In genomic region chr19:7500811-7501450, GRCh38 we compare ENCODE assay signal across 7 cellular contexts. TPM values are rescaled to one million over a fixed set of nuclear protein-coding genes. Genes with fewer than 3 reads are reported as not detected.
DNase-seq lines count a peak whose midpoint lies in the region; TF ChIP-seq lines count a peak whose summit lies in the region.

No MANE protein-coding gene starts in this region.

- no peak overlapping the region for H3K4ac ChIP-seq in trophoblast cell (ENCODE audit: low read depth, low read length)

- no peak for TF ChIP-seq CTCF in HEK293 (tag by site-specific recombination; IDR thresholded peaks at IDR 0.05)
- TF ChIP-seq CTCF in glutamatergic neuron (IDR thresholded peaks at IDR 0.05; ENCODE audit: partially characterized antibody, unreplicated experiment), result peak; percentile 15

- peaks cover 7% of the 10 kb centered on the region for H3K27me3 ChIP-seq in trophoblast cell (ENCODE audit: insufficient read depth, low read length)

- no peaks in the 10 kb centered on the region for H3K36me3 Mint-ChIP-seq in glutamatergic neuron (ENCODE audit: unreplicated experiment)

- no peak overlapping the region for H3K9ac ChIP-seq in trophoblast cell (ENCODE audit: low read length)

- H3K36me3 ChIP-seq in HEK293 (ENCODE audit: control insufficient read depth in 2 of 2, insufficient read depth in 1 of 2, low read length in 2 of 2) (no peaks in the 10 kb centered on the region), trophoblast cell (ENCODE audit: control insufficient read depth in 1 of 2, insufficient read depth in 2 of 2, low read length in 2 of 2) (no peaks in the 10 kb centered on the region)

- H3K4me1 ChIP-seq in HEK293 (ENCODE audit: control insufficient read depth, insufficient read depth, low read length) (peaks cover 4% of the 10 kb centered on the region; the same call in 1 of the 2 replicates), trophoblast cell (ENCODE audit: control insufficient read depth in 1 of 2, insufficient read depth in 2 of 2, low read length in 2 of 2) (peaks cover 0 to 5% of the 10 kb centered on the region in 2 experiments)

- H3K9me3 Mint-ChIP-seq in glutamatergic neuron (ENCODE audit: unreplicated experiment), result no peaks in the 10 kb centered on the region

- H3K27me3 Mint-ChIP-seq in glutamatergic neuron (ENCODE audit: unreplicated experiment), result peaks cover 6% of the 10 kb centered on the region

- H3K27ac ChIP-seq in HEK293 (ENCODE audit: extremely low read depth, low read depth, low read length) (no peak overlapping the region; the same call in 1 of the 2 replicates), trophoblast cell (ENCODE audit: low read depth, low read length) (no peak overlapping the region)

- no CpG with 5 or more reads among the region's 93 CpGs for WGBS in trophoblast cell (ENCODE audit: extremely low coverage, insufficient coverage, insufficient read length)

- H3K79me1 ChIP-seq in trophoblast cell (ENCODE audit: low read length), result no peaks in the 10 kb centered on the region

- DNase-seq in NCI-H524 treated with DMSO at 0.1 percent for 48 hours (lab: John Stamatoyannopoulos, UW) (peak; percentile 48), glutamatergic neuron (peak; percentile 88), trophoblast cell (no peak), COLO829 (ENCODE audit: low spot score) (no peak), NCI-H226 (no peak)
- peak; percentile 8 for DNase-seq in activated effector memory CD4-positive, alpha-beta T cell treated with Interleukin-2 at 50 U/mL for 16 hours

- no peak overlapping the region for H2AK5ac ChIP-seq in trophoblast cell (ENCODE audit: low read length)

- no peak overlapping the region for H3K27ac Mint-ChIP-seq in glutamatergic neuron (ENCODE audit: unreplicated experiment)

- H2BK120ac ChIP-seq in trophoblast cell (ENCODE audit: insufficient read depth, low read length, poor library complexity), result no peak overlapping the region

- no peak overlapping the region for H2BK5ac ChIP-seq in trophoblast cell (ENCODE audit: low read depth, low read length, poor library complexity)

- H3K4me1 Mint-ChIP-seq in glutamatergic neuron (ENCODE audit: low read depth, unreplicated experiment), result no peaks in the 10 kb centered on the region

- H4K8ac ChIP-seq in trophoblast cell (ENCODE audit: low read depth, low read length), result no peak overlapping the region

- no peaks in the 10 kb centered on the region for H3K79me2 ChIP-seq in trophoblast cell (ENCODE audit: control insufficient read depth, insufficient read depth, low read length, poor library complexity)

- H3K18ac ChIP-seq in trophoblast cell (ENCODE audit: low read length), result no peak overlapping the region

- no peak overlapping the region for H2AFZ ChIP-seq in trophoblast cell (ENCODE audit: insufficient read depth, low read length, poor library complexity)

- no peak overlapping the region for H4K91ac ChIP-seq in trophoblast cell (ENCODE audit: low read depth, low read length)

- no peak overlapping the region for H3K14ac ChIP-seq in trophoblast cell (ENCODE audit: low read length)

- peak overlapping the region; percentile 79 for H3K4me2 ChIP-seq in trophoblast cell (ENCODE audit: low read length)

- H3K9me3 ChIP-seq in HEK293 (ENCODE audit: control insufficient read depth, insufficient read depth, low read depth, low read length), result no peaks in the 10 kb centered on the region
- H3K9me3 ChIP-seq in trophoblast cell (ENCODE audit: insufficient read depth, low read depth, low read length), result peaks cover 2% of the 10 kb centered on the region

- CTCF ChIA-PET in HEK293 (lab: Yijun Ruan, JAX), result interaction anchor here (0.7 kb wide), 1 partner anchor 761 kb away, joined by 3 read pairs; no protein-coding TSS in a partner anchor

- POLR2A ChIA-PET in HEK293 (lab: Yijun Ruan, JAX), result interaction anchor here (0.7 to 1.1 kb wide), 3 partner anchors 12 to 102 kb away, joined by 4 read pairs; partner anchors contain the start of genes PEX11G and ZNF358

- H3K4me3 ChIP-seq in HEK293 (ENCODE audit: low read depth, low read length) (peak overlapping the region; percentile 38), trophoblast cell (ENCODE audit: low read depth, low read length) (peak overlapping the region; percentile 66)

- no peak overlapping the region for H4K12ac ChIP-seq in trophoblast cell (ENCODE audit: low read depth, low read length)

- H3K23ac ChIP-seq in trophoblast cell (ENCODE audit: low read length), result no peak overlapping the region

- no peak overlapping the region for H2BK12ac ChIP-seq in trophoblast cell (ENCODE audit: low read length)

- peak overlapping the region; percentile 68 for H3K4me3 Mint-ChIP-seq in glutamatergic neuron (ENCODE audit: unreplicated experiment)

TF ChIP-seq in HEK293, 187 proteins besides CTCF, POLR2A, EP300 and RAD21 (continues in another document):
- peak; percentile 57; the same call in 1 of the 2 replicates for TF ChIP-seq ZBTB8A (tag by site-specific recombination; IDR thresholded peaks at IDR 0.05)
- TF ChIP-seq MEIS1 (CRISPR knock-in tag; IDR thresholded peaks at IDR 0.05; ENCODE audit: borderline replicate concordance), result no peak
- peak; percentile 31; the same call in 1 of the 2 replicates for TF ChIP-seq ZNF335 (tag by site-specific recombination; conservative IDR thresholded peaks at IDR 0.05)
- no peak for TF ChIP-seq GFI1B (tag by site-specific recombination; IDR thresholded peaks at IDR 0.05)
- TF ChIP-seq ZNF239 (tag by site-specific recombination; IDR thresholded peaks at IDR 0.05), result no peak
- peak; percentile 46; the same call in 1 of the 2 replicates for TF ChIP-seq EGR2 (tag by site-specific recombination; IDR thresholded peaks at IDR 0.05; ENCODE audit: low read depth)
- TF ChIP-seq ZNF621 (tag by site-specific recombination; IDR thresholded peaks at IDR 0.05), result no peak
- TF ChIP-seq ZNF132 (tag by site-specific recombination; IDR thresholded peaks at IDR 0.05; ENCODE audit: borderline replicate concordance), result no peak
- TF ChIP-seq KLF1 (tag by site-specific recombination; IDR thresholded peaks at IDR 0.05), result peak; percentile 53; the same call in 1 of the 2 replicates
- TF ChIP-seq PATZ1 (tag by site-specific recombination; IDR thresholded peaks at IDR 0.05), result 0 out of 2 replicates have a peak, but pooled peaks have one; percentile 5
- TF ChIP-seq ZNF394 (tag by site-specific recombination; IDR thresholded peaks at IDR 0.05; ENCODE audit: borderline replicate concordance), result no peak
- TF ChIP-seq ZBTB10 (tag by site-specific recombination; IDR thresholded peaks at IDR 0.05), result no peak
- TF ChIP-seq ZNF629 (tag by site-specific recombination; IDR thresholded peaks at IDR 0.05), result no peak
- TF ChIP-seq ZNF530 (tag by site-specific recombination; IDR thresholded peaks at IDR 0.05; ENCODE audit: low read depth), result no peak
- no peak; the same call in 1 of the 2 replicates for TF ChIP-seq ZNF660 (tag by site-specific recombination; IDR thresholded peaks at IDR 0.05)
- peak; percentile 56 for TF ChIP-seq SCRT2 (tag by site-specific recombination; IDR thresholded peaks at IDR 0.05)

RNA-seq across cellular contexts. Expression of gene PEX11G, which starts 12.1 kb away (rescaled TPM):
- total RNA-seq in glutamatergic neuron (ENCODE audit: unreplicated experiment), result 2.6 TPM
- polyA plus RNA-seq in trophoblast cell (2013), result 0.92 and 0.94 TPM in 2 replicates

RNA-seq across cellular contexts. Expression of gene ZNF358, which starts 15.0 kb away (rescaled TPM):
- 148 TPM for total RNA-seq in glutamatergic neuron (ENCODE audit: unreplicated experiment)
- 94.3 and 106 TPM in 2 replicates for polyA plus RNA-seq in trophoblast cell (2013)

RNA-seq across cellular contexts. Expression of gene MCOLN1, which starts 21.5 kb away (rescaled TPM):
- total RNA-seq in glutamatergic neuron (ENCODE audit: unreplicated experiment), result 39.8 TPM
- 26.7 and 29.7 TPM in 2 replicates for polyA plus RNA-seq in trophoblast cell (2013)

RNA-seq across cellular contexts. Expression of gene PNPLA6, which starts 34.6 kb away (rescaled TPM):
- 82.0 TPM for total RNA-seq in glutamatergic neuron (ENCODE audit: unreplicated experiment)
- polyA plus RNA-seq in trophoblast cell (2013), result 73.4 and 78.6 TPM in 2 replicates

Comparison
In these comparisons a context has a peak if more than half of its experiments do, and no peak if none do; other contexts are left out.
1. DNase-seq: peak in NCI-H524 treated with DMSO at 0.1 percent for 48 hours (single experiment), activated effector memory CD4-positive, alpha-beta T cell treated with Interleukin-2 at 50 U/mL for 16 hours (single experiment) and glutamatergic neuron (single experiment); none in trophoblast cell (0 of 2), COLO829 (single experiment) and NCI-H226 (single experiment).